Comparison of ENCODE assay signal across 26 cellular contexts in genomic region chr4:85024671-85025070, GRCh38. TPM values are rescaled to one million over a fixed set of nuclear protein-coding genes. Genes with fewer than 3 reads are reported as not detected.
"Had no signal": no experiment of that assay in that cellular context is flagged by ENCODE, and none has a peak within 500 bp of the region (broad histone marks: within the 10 kb centered on the region; RNA-seq: fewer than 3 reads in every experiment).

No MANE protein-coding gene starts in this region.

- DNase-seq: cerebellar nuclear complex; cortex of kidney; effector memory CD8-positive, alpha-beta T cell; erythroblast; esophagus squamous epithelium; foreskin fibroblast; kidney; mammary epithelial cell; mesendoderm; midbrain; naive thymus-derived CD4-positive, alpha-beta T cell; nucleus accumbens; right cardiac atrium; sigmoid colon; stimulated activated CD4-positive, alpha-beta T cell treated with anti-CD3 and anti-CD28 coated beads, Interleukin-15, amount 100 ng/mL, for 24 hours; stimulated activated CD4-positive, alpha-beta T cell treated with anti-CD3 and anti-CD28 coated beads, Interleukin-2, amount 100 ng/mL, for 48 hours; stimulated activated naive B cell treated with anti-CD40 and anti-IgM and Interleukin-4, amounts not matched to agents 10 μg/mL and 1 μg/mL and 100 μg/mL, for 72 hours; stimulated activated naive CD8-positive, alpha-beta T cell treated with anti-CD3 and anti-CD28 coated beads, Interleukin-15, amount 100 ng/mL, for 72 hours; testis; tibial artery had no signal

- H3K4me3 ChIP-seq: esophagus squamous epithelium, gastroesophageal sphincter, heart left ventricle, hepatocyte, neural progenitor cell, prostate gland, sigmoid colon, testis, tibial artery had no signal

- ATAC-seq: effector memory CD8-positive, alpha-beta T cell; gastroesophageal sphincter; heart left ventricle; left lobe of liver; naive thymus-derived CD4-positive, alpha-beta T cell; right cardiac atrium; stimulated activated naive B cell treated with anti-CD40 and anti-IgM and Interleukin-4, amounts not matched to agents 10 μg/mL and 1 μg/mL and 100 μg/mL, for 72 hours; stimulated activated naive CD8-positive, alpha-beta T cell treated with anti-CD3 and anti-CD28 coated beads, Interleukin-15, amount 100 ng/mL, for 72 hours had no signal

- H3K27me3 ChIP-seq: esophagus squamous epithelium, gastroesophageal sphincter, heart left ventricle, hepatocyte, neural progenitor cell, sigmoid colon, testis, tibial artery had no signal

- H3K36me3 ChIP-seq: esophagus squamous epithelium, gastroesophageal sphincter, heart left ventricle, neural progenitor cell, prostate gland, sigmoid colon, tibial artery had no signal

- H3K4me1 ChIP-seq: esophagus squamous epithelium, gastroesophageal sphincter, heart left ventricle, neural progenitor cell, prostate gland, sigmoid colon, testis, tibial artery had no signal

- H3K9me3 ChIP-seq: esophagus squamous epithelium, prostate gland, sigmoid colon, testis had no signal

- H3K27ac ChIP-seq: esophagus squamous epithelium, gastroesophageal sphincter, heart left ventricle, hepatocyte, neural progenitor cell, prostate gland, sigmoid colon, testis, tibial artery had no signal

RNA-seq across cellular contexts. Expression of gene WDFY3, which starts 58.2 kb away (rescaled TPM):
- polyA plus RNA-seq: naive thymus-derived CD4-positive, alpha-beta T cell had no signal
